In genomic region chr16:11276880-11277593, GRCh38 we compare ENCODE assay signal across 25 cellular contexts. TPM values are rescaled to one million over a fixed set of nuclear protein-coding genes. Genes with fewer than 3 reads are reported as not detected.
"Had no signal": no experiment of that assay in that cellular context is flagged by ENCODE, and none has a peak within 500 bp of the region (broad histone marks: within the 10 kb centered on the region; RNA-seq: fewer than 3 reads in every experiment).

No MANE protein-coding gene starts in this region.

- H3K4me1 ChIP-seq: colonic mucosa, left ventricle myocardium inferior, lower lobe of right lung, psoas muscle, tibial artery, upper lobe of right lung, vagina had no signal

- H3K9me3 ChIP-seq: colonic mucosa, left ventricle myocardium inferior, lower lobe of right lung, psoas muscle, suprapubic skin, tibial artery, upper lobe of right lung, vagina had no signal

- H3K9me3 Mint-ChIP-seq: natural killer cell treated with Interleukin-12 subunit alpha and Interleukin-12 subunit beta and Interleukin-15 and Interleukin-18, amount 100 ng/mL, for 72 hours had no signal

- FAIRE-seq: kidney had no signal

- H3K27me3 ChIP-seq: colonic mucosa, hepatocyte, suprapubic skin, upper lobe of right lung, vagina had no signal

- H3K79me2 ChIP-seq: hepatocyte had no signal

- H3K27ac ChIP-seq: colonic mucosa, hepatocyte, left ventricle myocardium inferior, lower lobe of right lung, psoas muscle, skin epidermis, suprapubic skin, tibial artery, upper lobe of right lung, vagina had no signal

- H3K27ac Mint-ChIP-seq: natural killer cell treated with Interleukin-12 subunit alpha and Interleukin-12 subunit beta and Interleukin-15 and Interleukin-18, amount 100 ng/mL, for 72 hours had no signal

- H3K36me3 Mint-ChIP-seq: natural killer cell treated with Interleukin-12 subunit alpha and Interleukin-12 subunit beta and Interleukin-15 and Interleukin-18, amount 100 ng/mL, for 72 hours had no signal

- H3K4me3 Mint-ChIP-seq: natural killer cell treated with Interleukin-12 subunit alpha and Interleukin-12 subunit beta and Interleukin-15 and Interleukin-18, amount 100 ng/mL, for 72 hours had no signal

- H2AFZ ChIP-seq: hepatocyte had no signal

- H3K4me2 ChIP-seq: hepatocyte had no signal

- H3K4me3 ChIP-seq: colonic mucosa, hepatocyte, left ventricle myocardium inferior, lower lobe of right lung, psoas muscle, skin epidermis, suprapubic skin, tibial artery, upper lobe of right lung, vagina had no signal

- DNase-seq: colonic mucosa; dermis blood vessel endothelial cell; erythroblast; foreskin melanocyte; head of caudate nucleus; kidney; left cardiac atrium; left ventricle myocardium inferior; lower lobe of right lung; mesenchymal stem cell; midbrain; occipital lobe; psoas muscle; retina; stimulated activated CD4-positive, alpha-beta T cell treated with anti-CD3 and anti-CD28 coated beads, Interleukin-2, amount 100 ng/mL, for 24 hours; stimulated activated CD4-positive, alpha-beta T cell treated with anti-CD3 and anti-CD28 coated beads, Interleukin-4, amount 100 ng/mL, for 4 hours; stimulated activated naive CD4-positive, alpha-beta T cell treated with Interleukin-2 at 50 U/mL for 16 hours; tibial artery; upper lobe of right lung had no signal

- ATAC-seq: left cardiac atrium, lower lobe of right lung, psoas muscle, sciatic nerve, upper lobe of right lung had no signal

- H3K36me3 ChIP-seq: colonic mucosa, left ventricle myocardium inferior, lower lobe of right lung, suprapubic skin, tibial artery, upper lobe of right lung, vagina had no signal

RNA-seq across cellular contexts. Expression of gene PRM2, which starts 0.8 kb away (rescaled TPM):
- total RNA-seq: colonic mucosa; dermis blood vessel endothelial cell; hepatocyte; kidney; left cardiac atrium; left ventricle myocardium inferior; lower lobe of right lung; natural killer cell treated with Interleukin-12 subunit alpha and Interleukin-12 subunit beta and Interleukin-15 and Interleukin-18, amount 100 ng/mL, for 72 hours; occipital lobe; psoas muscle; sciatic nerve; suprapubic skin; upper lobe of right lung; vagina had no signal
- polyA plus RNA-seq: hepatocyte, psoas muscle had no signal

RNA-seq across cellular contexts. Expression of gene PRM3, which starts 3.6 kb away (rescaled TPM):
- total RNA-seq: colonic mucosa; dermis blood vessel endothelial cell; hepatocyte; kidney; left cardiac atrium; left ventricle myocardium inferior; lower lobe of right lung; natural killer cell treated with Interleukin-12 subunit alpha and Interleukin-12 subunit beta and Interleukin-15 and Interleukin-18, amount 100 ng/mL, for 72 hours; occipital lobe; psoas muscle; sciatic nerve; suprapubic skin; upper lobe of right lung; vagina had no signal
- polyA plus RNA-seq: hepatocyte, psoas muscle had no signal

RNA-seq across cellular contexts. Expression of gene PRM1, which starts 4.1 kb away (rescaled TPM):
- total RNA-seq: colonic mucosa; dermis blood vessel endothelial cell; hepatocyte; kidney; left cardiac atrium; left ventricle myocardium inferior; lower lobe of right lung; natural killer cell treated with Interleukin-12 subunit alpha and Interleukin-12 subunit beta and Interleukin-15 and Interleukin-18, amount 100 ng/mL, for 72 hours; occipital lobe; psoas muscle; sciatic nerve; suprapubic skin; upper lobe of right lung; vagina had no signal
- polyA plus RNA-seq: hepatocyte, psoas muscle had no signal

RNA-seq across cellular contexts. Expression of gene TNP2, which starts 7.9 kb away (rescaled TPM):
- total RNA-seq: colonic mucosa; dermis blood vessel endothelial cell; hepatocyte; kidney; left cardiac atrium; left ventricle myocardium inferior; lower lobe of right lung; natural killer cell treated with Interleukin-12 subunit alpha and Interleukin-12 subunit beta and Interleukin-15 and Interleukin-18, amount 100 ng/mL, for 72 hours; occipital lobe; psoas muscle; sciatic nerve; suprapubic skin; upper lobe of right lung; vagina had no signal
- polyA plus RNA-seq: hepatocyte, psoas muscle had no signal

RNA-seq across cellular contexts. Expression of gene SOCS1, which starts 21.0 kb away (rescaled TPM):
- total RNA-seq: occipital lobe had no signal
